In genomic region chr2:173079968-173080860, GRCh38 we compare ENCODE assay signal across 15 cellular contexts. TPM values are rescaled to one million over a fixed set of nuclear protein-coding genes. Genes with fewer than 3 reads are reported as not detected.
DNase-seq lines count a peak whose midpoint lies in the region; ATAC-seq and TF ChIP-seq lines count a peak whose summit lies in the region.
"Had no signal": no experiment of that assay in that cellular context is flagged by ENCODE, and none has a peak within 500 bp of the region (broad histone marks: within the 10 kb centered on the region; RNA-seq: fewer than 3 reads in every experiment).

No MANE protein-coding gene starts in this region.

- H3K4me1 ChIP-seq in osteoblast (ENCODE audit: insufficient read depth, low read length) (peaks cover 54% of the 10 kb centered on the region), uterus (peaks cover 0 to 10% of the 10 kb centered on the region in 2 donors)
- H3K4me1 ChIP-seq: prostate gland had no signal

- H3K36me3 ChIP-seq in osteoblast (ENCODE audit: insufficient read depth, low read length) (peaks cover 8% of the 10 kb centered on the region), uterus (no peaks in the 10 kb centered on the region)
- H3K36me3 ChIP-seq: prostate gland had no signal

- intact Hi-C loops in uterus (cut with DNase I; ENCODE audit: low total_unique reads), result no loop called here

- peak overlapping the region; percentile 57 for H3K4me2 ChIP-seq in osteoblast (ENCODE audit: insufficient read depth, low read length)

- peaks cover 87% of the 10 kb centered on the region for H3K79me2 ChIP-seq in osteoblast (ENCODE audit: insufficient read depth, low read length)

- no peak overlapping the region for H3K27ac Mint-ChIP-seq in mesothelial cell of epicardium
- H3K27ac Mint-ChIP-seq: activated T-helper 2 cell treated with anti-CD3 and anti-CD28 coated beads, Interferon-gamma antibody, Interleukin-2, Interleukin-4, amounts not matched to agents 10 μg/mL and 5 μg/mL and 100 μg/mL, durations not matched to agents 14 hours and 24 hours and 36 hours; stimulated activated naive CD8-positive, alpha-beta T cell treated with anti-CD3 and anti-CD28 coated beads, Interleukin-15, amount 100 ng/mL, for 72 hours had no signal

- no peak for TF ChIP-seq CTCF in cardiac fibroblast (IDR thresholded peaks at IDR 0.05; ENCODE audit: low read depth, low read length)
- no peak for TF ChIP-seq CTCF in osteoblast (IDR thresholded peaks at IDR 0.05; ENCODE audit: extremely low read depth, low read depth, low read length)
- no peak for TF ChIP-seq CTCF in mesothelial cell of epicardium (IDR thresholded peaks at IDR 0.05; ENCODE audit: unreplicated experiment)
- TF ChIP-seq CTCF in omental fat pad (IDR thresholded peaks at IDR 0.05), result no peak
- TF ChIP-seq CTCF in uterus (IDR thresholded peaks at IDR 0.05), result no peak

- H3K27ac ChIP-seq in osteoblast (ENCODE audit: low read depth, low read length) (peak overlapping the region; percentile 96), caudate nucleus (ENCODE audit: low read depth, low read length) (no peak overlapping the region), uterus (no peak overlapping the region)
- H3K27ac ChIP-seq: dorsolateral prefrontal cortex, prostate gland had no signal

- ATAC-seq in omental fat pad (ENCODE audit: low FRiP score), result no peak
- ATAC-seq: stimulated activated naive CD8-positive, alpha-beta T cell treated with anti-CD3 and anti-CD28 coated beads, Interleukin-15, amount 100 ng/mL, for 72 hours had no signal

- H3K27me3 Mint-ChIP-seq in mesothelial cell of epicardium (ENCODE audit: low read depth), result no peaks in the 10 kb centered on the region

- no peak overlapping the region for H3K4me3 Mint-ChIP-seq in mesothelial cell of epicardium
- H3K4me3 Mint-ChIP-seq: stimulated activated naive CD8-positive, alpha-beta T cell treated with anti-CD3 and anti-CD28 coated beads, Interleukin-15, amount 100 ng/mL, for 72 hours had no signal

- DNase-seq in DMS79 (lab: John Stamatoyannopoulos, UW) (peak; percentile 71), M059J (ENCODE audit: low read depth) (peak; percentile 87), cardiac fibroblast (ENCODE audit: low read depth in 2 of 2) (peak; percentile 77 to 97), osteoblast (ENCODE audit: insufficient read length, low spot score, missing footprints) (peak; percentile 82), mesothelial cell of epicardium (ENCODE audit: low spot score in 2 of 2, unreplicated experiment in 2 of 2) (no peak), omental fat pad (ENCODE audit: low spot score) (no peak), caudate nucleus (lab: John Stamatoyannopoulos, UW) (no peak), uterus (no peak)
- DNase-seq: activated CD4-positive, alpha-beta T cell treated with anti-CD3 and anti-CD28 coated beads for 4 hours; dorsolateral prefrontal cortex; NCI-H1417 treated with DMSO at 0.1 percent for 48 hours; NCI-H748 treated with DMSO at 0.1 percent for 48 hours; stimulated activated naive CD8-positive, alpha-beta T cell treated with anti-CD3 and anti-CD28 coated beads, Interleukin-15, amount 100 ng/mL, for 72 hours had no signal

- peaks cover 3% of the 10 kb centered on the region for H3K9me3 Mint-ChIP-seq in mesothelial cell of epicardium
- H3K9me3 Mint-ChIP-seq: activated T-helper 2 cell treated with anti-CD3 and anti-CD28 coated beads, Interferon-gamma antibody, Interleukin-2, Interleukin-4, amounts not matched to agents 10 μg/mL and 5 μg/mL and 100 μg/mL, durations not matched to agents 14 hours and 24 hours and 36 hours; stimulated activated naive CD8-positive, alpha-beta T cell treated with anti-CD3 and anti-CD28 coated beads, Interleukin-15, amount 100 ng/mL, for 72 hours had no signal

- H3K4me3 ChIP-seq in cardiac fibroblast (replicated peaks in 1 of 2; ENCODE audit: low read depth in 2 of 2, low read length in 2 of 2) (no peak overlapping the region), osteoblast (ENCODE audit: insufficient read depth, low read length) (peak overlapping the region; percentile 20), uterus (no peak overlapping the region)
- H3K4me3 ChIP-seq: dorsolateral prefrontal cortex, prostate gland had no signal

- H3K9me3 ChIP-seq in osteoblast (ENCODE audit: low read depth, low read length) (no peaks in the 10 kb centered on the region), uterus (no peaks in the 10 kb centered on the region)
- H3K9me3 ChIP-seq: prostate gland had no signal

- H4K20me1 ChIP-seq in osteoblast (ENCODE audit: insufficient read depth, low read length), result no peaks in the 10 kb centered on the region

- TF ChIP-seq POLR2A in uterus (IDR thresholded peaks at IDR 0.05), result no peak

- H3K36me3 Mint-ChIP-seq in mesothelial cell of epicardium, result peaks cover 5% of the 10 kb centered on the region

- H2AFZ ChIP-seq in osteoblast (ENCODE audit: low read length), result no peak overlapping the region

- no peaks in the 10 kb centered on the region for H3K27me3 ChIP-seq in osteoblast (ENCODE audit: insufficient read depth, low read length)
- no peaks in the 10 kb centered on the region for H3K27me3 ChIP-seq in uterus

- H3K4me1 Mint-ChIP-seq in mesothelial cell of epicardium, result peaks cover 25% of the 10 kb centered on the region

RNA-seq across cellular contexts. Expression of gene MAP3K20, which starts 4.6 kb away (rescaled TPM):
- total RNA-seq in M059J (2014; rRNA removed; shearing (Covaris generic)), result 11.9 and 23.1 TPM in 2 replicates
- total RNA-seq in osteoblast, result 55.7 and 56.1 TPM in 2 replicates
- total RNA-seq in mesothelial cell of epicardium, result 33.7 to 37.1 TPM (median 34.1 TPM) in 3 replicates
- 10 to 100 TPM; 33.0 to 56.1 (median 44.4) TPM for total RNA-seq in omental fat pad
- 100 to 1,000 TPM in 2 of 4 donors, 10 to 100 TPM in 2; 47.6 to 183 (median 124) TPM for total RNA-seq in uterus

Comparison
In these comparisons a context has a peak if more than half of its experiments do, and no peak if none do; other contexts are left out.
1. DNase-seq: peak in DMS79 (single experiment), M059J (single experiment), cardiac fibroblast (2 of 2) and osteoblast (single experiment); none in mesothelial cell of epicardium (0 of 2), omental fat pad (single experiment), caudate nucleus (0 of 61) and uterus (0 of 2).